ENCODE assay signal across 1 cellular context in the genomic region with DNA sequence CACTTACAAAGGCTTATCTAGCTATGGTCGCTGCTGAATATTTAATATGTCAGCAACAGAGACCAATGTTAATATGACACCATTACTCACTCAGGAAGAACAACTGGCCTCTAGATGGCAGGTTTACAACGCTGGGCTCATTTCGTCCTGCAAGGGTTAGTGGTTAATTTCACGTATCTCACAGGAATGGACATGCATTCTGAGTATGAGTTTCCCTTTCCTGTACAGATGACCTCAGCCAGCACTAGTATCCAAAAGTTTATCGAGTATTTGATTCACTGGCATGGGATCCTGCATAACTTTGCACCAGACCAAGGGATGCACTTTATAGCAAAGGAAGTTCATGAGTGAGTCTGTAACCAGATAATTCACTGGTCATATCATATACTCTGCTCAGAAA.
TF ChIP-seq lines count a peak whose summit lies in the region.

No MANE protein-coding gene starts in this region.

TF ChIP-seq in HepG2, 621 proteins besides CTCF, POLR2A, EP300 and RAD21:
- TF ChIP-seq STAG1 (CRISPR knock-in tag; IDR thresholded peaks at IDR 0.05), result peak; percentile 55
- TF ChIP-seq, protein P1, sequence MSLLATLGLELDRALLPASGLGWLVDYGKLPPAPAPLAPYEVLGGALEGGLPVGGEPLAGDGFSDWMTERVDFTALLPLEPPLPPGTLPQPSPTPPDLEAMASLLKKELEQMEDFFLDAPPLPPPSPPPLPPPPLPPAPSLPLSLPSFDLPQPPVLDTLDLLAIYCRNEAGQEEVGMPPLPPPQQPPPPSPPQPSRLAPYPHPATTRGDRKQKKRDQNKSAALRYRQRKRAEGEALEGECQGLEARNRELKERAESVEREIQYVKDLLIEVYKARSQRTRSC (CRISPR knock-in tag; IDR thresholded peaks at IDR 0.05; ENCODE audit: low read depth), result no peak
- TF ChIP-seq, protein P2, sequence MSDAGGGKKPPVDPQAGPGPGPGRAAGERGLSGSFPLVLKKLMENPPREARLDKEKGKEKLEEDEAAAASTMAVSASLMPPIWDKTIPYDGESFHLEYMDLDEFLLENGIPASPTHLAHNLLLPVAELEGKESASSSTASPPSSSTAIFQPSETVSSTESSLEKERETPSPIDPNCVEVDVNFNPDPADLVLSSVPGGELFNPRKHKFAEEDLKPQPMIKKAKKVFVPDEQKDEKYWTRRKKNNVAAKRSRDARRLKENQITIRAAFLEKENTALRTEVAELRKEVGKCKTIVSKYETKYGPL (CRISPR knock-in tag; IDR thresholded peaks at IDR 0.05), result no peak
